In genomic region chr12:62922539-62922938, GRCh38 we compare ENCODE assay signal across 19 cellular contexts. TPM values are rescaled to one million over a fixed set of nuclear protein-coding genes. Genes with fewer than 3 reads are reported as not detected.
DNase-seq lines count a peak whose midpoint lies in the region; ATAC-seq, FAIRE-seq and TF ChIP-seq lines count a peak whose summit lies in the region.
"Had no signal": no experiment of that assay in that cellular context is flagged by ENCODE, and none has a peak within 500 bp of the region (broad histone marks: within the 10 kb centered on the region; RNA-seq: fewer than 3 reads in every experiment).

No MANE protein-coding gene starts in this region.

- no peaks in the 10 kb centered on the region for H3K9me3 ChIP-seq in mammary epithelial cell (replicated peaks; ENCODE audit: insufficient read depth, low read length)

- no peak overlapping the region for H3K4me3 ChIP-seq in mammary epithelial cell (replicated peaks in 1 of 3; ENCODE audit: insufficient read depth in 1 of 3, low read depth in 2 of 3, low read length in 3 of 3)
- H3K4me3 ChIP-seq in astrocyte of the spinal cord (ENCODE audit: low read depth, low read length): no peak overlapping the region

- dilution Hi-C loops in mammary epithelial cell (cut with HindIII; ENCODE audit: low sequenced_read_pairs): no loop called here

- no peaks in the 10 kb centered on the region for H3K27me3 Mint-ChIP-seq in MCF 10A (ENCODE audit: insufficient read depth, unreplicated experiment)
- H3K27me3 Mint-ChIP-seq in activated CD8-positive, alpha-beta T cell treated with anti-CD3 and anti-CD28 coated beads for 36 hours: peaks cover 3% of the 10 kb centered on the region

- no peak overlapping the region for H3K4me3 Mint-ChIP-seq in MCF 10A (ENCODE audit: unreplicated experiment)
- H3K4me3 Mint-ChIP-seq in activated CD8-positive, alpha-beta T cell treated with anti-CD3 and anti-CD28 coated beads for 36 hours: no peak overlapping the region
- H3K4me3 Mint-ChIP-seq: activated naive CD8-positive, alpha-beta T cell treated with anti-CD3 and anti-CD28 coated beads for 36 hours; activated T-cell treated with anti-CD3 and anti-CD28 coated beads, Interleukin-2, amount 50 U/mL, for 4 hours; CD8-positive, alpha-beta T cell; neural crest cell had no signal

- H3K4me1 Mint-ChIP-seq in MCF 10A (ENCODE audit: insufficient read depth, unreplicated experiment): peaks cover 12% of the 10 kb centered on the region
- H3K4me1 Mint-ChIP-seq in activated CD8-positive, alpha-beta T cell treated with anti-CD3 and anti-CD28 coated beads for 36 hours (ENCODE audit: low read depth): no peaks in the 10 kb centered on the region
- H3K4me1 Mint-ChIP-seq: activated naive CD8-positive, alpha-beta T cell treated with anti-CD3 and anti-CD28 coated beads for 36 hours had no signal

- H3K36me3 Mint-ChIP-seq in MCF 10A (ENCODE audit: insufficient read depth, unreplicated experiment): no peaks in the 10 kb centered on the region
- no peaks in the 10 kb centered on the region for H3K36me3 Mint-ChIP-seq in activated CD8-positive, alpha-beta T cell treated with anti-CD3 and anti-CD28 coated beads for 36 hours (ENCODE audit: low read depth)
- H3K36me3 Mint-ChIP-seq: activated naive CD8-positive, alpha-beta T cell treated with anti-CD3 and anti-CD28 coated beads for 36 hours; CD8-positive, alpha-beta T cell had no signal

- no peak overlapping the region for H3K27ac ChIP-seq in mammary epithelial cell (ENCODE audit: insufficient read depth, low read depth, low read length)

- no peak overlapping the region for H3K4me2 ChIP-seq in mammary epithelial cell (ENCODE audit: insufficient read depth, low read depth, low read length)

- H3K4me1 ChIP-seq in mammary epithelial cell (ENCODE audit: insufficient read depth, low read length): peaks cover 6% of the 10 kb centered on the region

- no peaks in the 10 kb centered on the region for H4K20me1 ChIP-seq in mammary epithelial cell (ENCODE audit: insufficient read depth, low read length)

- no peak overlapping the region for H3K9ac ChIP-seq in mammary epithelial cell (ENCODE audit: insufficient read depth, low read length)

- no peaks in the 10 kb centered on the region for H3K36me3 ChIP-seq in mammary epithelial cell (ENCODE audit: insufficient read depth, low read length)

- DNase-seq in mammary epithelial cell: peak; percentile 53
- DNase-seq in MCF 10A (ENCODE audit: unreplicated experiment): no peak
- DNase-seq in astrocyte of the spinal cord (ENCODE audit: low read depth, low spot score): peak; percentile 6
- peak; percentile 24 for DNase-seq in left kidney (ENCODE audit: low read depth, low spot score)
- DNase-seq in urothelium cell line (ENCODE audit: low spot score): peak; percentile 18
- no peak for DNase-seq in activated CD8-positive, alpha-beta T cell treated with anti-CD3 and anti-CD28 coated beads for 36 hours
- no peak for DNase-seq in NCI-H446 treated with DMSO at 0.1 percent for 48 hours (lab: John Stamatoyannopoulos, UW)
- DNase-seq: ACHN; activated naive CD8-positive, alpha-beta T cell treated with anti-CD3 and anti-CD28 coated beads for 36 hours; activated T-cell treated with anti-CD3 and anti-CD28 coated beads, Interleukin-2, amount 50 U/mL, for 4 hours; CD8-positive, alpha-beta T cell; Kasumi-1; NCI-H524; right cardiac atrium had no signal

- ATAC-seq in GM18520 (IDR thresholded peaks at IDR 0.05; ENCODE audit: unreplicated experiment): no peak
- no peak for ATAC-seq in activated CD8-positive, alpha-beta T cell treated with anti-CD3 and anti-CD28 coated beads for 36 hours
- ATAC-seq: activated T-cell treated with anti-CD3 and anti-CD28 coated beads, Interleukin-2, amount 50 U/mL, for 4 hours; CD8-positive, alpha-beta T cell; right cardiac atrium had no signal

- intact Hi-C loops in mammary epithelial cell (cut with micrococcal nuclease) (no loop called here), MCF 10A (cut with micrococcal nuclease) (no loop called here)
- intact Hi-C loops in activated CD8-positive, alpha-beta T cell treated with anti-CD3 and anti-CD28 coated beads for 36 hours (cut with micrococcal nuclease): no loop called here

- CTCF ChIA-PET in mammary epithelial cell (lab: Charles Lee; ENCODE audit: low non-redundant PET): no interaction called here
- CTCF ChIA-PET in MCF 10A (lab: Yijun Ruan, JAX): interaction anchor here (3.6 kb wide), 1 partner anchor 12 kb away, joined by 16 read pairs; the partner anchor contains the start of gene PPM1H
- CTCF ChIA-PET in activated CD8-positive, alpha-beta T cell treated with anti-CD3 and anti-CD28 coated beads for 36 hours (lab: Charles Lee): interaction anchor here (1.1 kb wide), 1 partner anchor 14 kb away, joined by 4 read pairs; no protein-coding TSS in a partner anchor

- no TSS peak for BruUV-seq in mammary epithelial cell (replicated peaks; lab: Mats Ljungman, UMichigan)
- BruUV-seq in MCF 10A (replicated peaks; lab: Mats Ljungman, UMichigan): no TSS peak

- TF ChIP-seq CTCF in mammary epithelial cell (conservative IDR thresholded peaks at IDR 0.05 in 1 of 2, IDR thresholded peaks at IDR 0.05 in 1 of 2; ENCODE audit: extremely low read depth in 1 of 2, insufficient read depth in 1 of 2, low read depth in 1 of 2, low read length in 2 of 2) (no peak), MCF 10A (IDR thresholded peaks at IDR 0.05; ENCODE audit: unreplicated experiment) (no peak), astrocyte of the spinal cord (IDR thresholded peaks at IDR 0.05; ENCODE audit: low read depth, low read length) (no peak)
- no peak for TF ChIP-seq CTCF in activated CD8-positive, alpha-beta T cell treated with anti-CD3 and anti-CD28 coated beads for 36 hours (IDR thresholded peaks at IDR 0.05)

- H3K9me3 Mint-ChIP-seq in MCF 10A (ENCODE audit: unreplicated experiment): no peaks in the 10 kb centered on the region
- H3K9me3 Mint-ChIP-seq in activated CD8-positive, alpha-beta T cell treated with anti-CD3 and anti-CD28 coated beads for 36 hours: no peaks in the 10 kb centered on the region
- H3K9me3 Mint-ChIP-seq: activated naive CD8-positive, alpha-beta T cell treated with anti-CD3 and anti-CD28 coated beads for 36 hours; activated T-cell treated with anti-CD3 and anti-CD28 coated beads, Interleukin-2, amount 50 U/mL, for 4 hours; CD8-positive, alpha-beta T cell; neural crest cell had no signal

- no peak for FAIRE-seq in urothelium cell line (lab: Jason Lieb, UNC)
- FAIRE-seq: endometrium, GM12892, RCC 7860 had no signal

- no peak overlapping the region for H2AFZ ChIP-seq in mammary epithelial cell (ENCODE audit: low read depth, low read length)

- POLR2A ChIA-PET in MCF 10A (lab: Yijun Ruan, JAX): interaction anchor here (0.5 to 1.2 kb wide), 2 partner anchors 12 to 36 kb away, joined by 3 to 4 read pairs; partner anchors contain the start of gene PPM1H
- POLR2A ChIA-PET in activated CD8-positive, alpha-beta T cell treated with anti-CD3 and anti-CD28 coated beads for 36 hours (lab: Charles Lee): no interaction called here

- H3K79me2 ChIP-seq in mammary epithelial cell (ENCODE audit: insufficient read depth, low read length): no peaks in the 10 kb centered on the region

- no peaks in the 10 kb centered on the region for H3K27me3 ChIP-seq in mammary epithelial cell (ENCODE audit: insufficient read depth, low read length)

- in situ Hi-C loops in mammary epithelial cell (cut with MboI; ENCODE audit: low sequenced_read_pairs in 2 of 2): no loop called here
- in situ Hi-C loops in astrocyte of the spinal cord (cut with HindIII; ENCODE audit: low sequenced_read_pairs): no loop called here

- 85% methylated on average over 2 of the region's 2 CpGs for WGBS in mammary epithelial cell (ENCODE audit: low coverage, missing lambda C conversion rate)

- no peak overlapping the region for H3K27ac Mint-ChIP-seq in MCF 10A (ENCODE audit: low read depth, unreplicated experiment)
- H3K27ac Mint-ChIP-seq in activated CD8-positive, alpha-beta T cell treated with anti-CD3 and anti-CD28 coated beads for 36 hours: no peak overlapping the region
- H3K27ac Mint-ChIP-seq: activated naive CD8-positive, alpha-beta T cell treated with anti-CD3 and anti-CD28 coated beads for 36 hours; CD8-positive, alpha-beta T cell had no signal

RNA-seq across cellular contexts. Expression of gene PPM1H, which starts 12.4 kb away (rescaled TPM):
- total RNA-seq in mammary epithelial cell (1 to 10 TPM in 1 of 2 donors, under 1 TPM in 1; 0.28 to 1.3 TPM), MCF 10A (2022) (0.49 and 2.0 TPM in 2 replicates)
- polyA plus RNA-seq in mammary epithelial cell: 0.02 TPM
- polyA minus RNA-seq in mammary epithelial cell: not detected
- total RNA-seq in activated CD8-positive, alpha-beta T cell treated with anti-CD3 and anti-CD28 coated beads for 36 hours: under 1 TPM in 1 of 2 experiments, not detected in 1; 0.07 TPM
- total RNA-seq: CD8-positive, alpha-beta T cell had no signal

Comparison
In these comparisons a context has a peak if more than half of its experiments do, and no peak if none do; other contexts are left out.
1. DNase-seq: peak in mammary epithelial cell (single experiment), astrocyte of the spinal cord (single experiment), left kidney (single experiment) and urothelium cell line (single experiment); none in MCF 10A (single experiment), activated CD8-positive, alpha-beta T cell treated with anti-CD3 and anti-CD28 coated beads for 36 hours (single experiment) and NCI-H446 treated with DMSO at 0.1 percent for 48 hours (single experiment).